In genomic region chr6:29800254-29800653, GRCh38 we compare ENCODE assay signal across 39 cellular contexts. TPM values are rescaled to one million over a fixed set of nuclear protein-coding genes. Genes with fewer than 3 reads are reported as not detected.
"Had no signal": no experiment of that assay in that cellular context is flagged by ENCODE, and none has a peak within 500 bp of the region (broad histone marks: within the 10 kb centered on the region; RNA-seq: fewer than 3 reads in every experiment).

No MANE protein-coding gene starts in this region.

- H3K4me1 Mint-ChIP-seq: activated naive CD4-positive, alpha-beta T cell treated with anti-CD3 and anti-CD28 coated beads, Interleukin-2, amount 50 U/mL, for 24 hours; activated naive CD8-positive, alpha-beta T cell treated with anti-CD3 and anti-CD28 coated beads for 36 hours; activated naive CD8-positive, alpha-beta T cell treated with anti-CD3 and anti-CD28 coated beads, Interleukin-2, amount 10 ng/mL, durations not matched to agents 7 days and 5 days; activated naive CD8-positive, alpha-beta T cell treated with anti-CD3 and anti-CD28 coated beads, Interleukin-2, amount 50 U/mL, for 24 hours; activated T-helper 17 cell treated with anti-CD3 and anti-CD28 coated beads, Interleukin-2, amount 50 U/mL, for 72 hours; brain; central memory CD8-positive, alpha-beta T cell had no signal

- H3K9me3 Mint-ChIP-seq: activated naive CD4-positive, alpha-beta T cell treated with anti-CD3 and anti-CD28 coated beads for 36 hours; activated naive CD4-positive, alpha-beta T cell treated with anti-CD3 and anti-CD28 coated beads, Interleukin-2, amount 50 U/mL, for 24 hours; activated naive CD4-positive, alpha-beta T cell treated with anti-CD3 and anti-CD28 coated beads, Interleukin-2, amount 50 U/mL, for 72 hours; activated naive CD8-positive, alpha-beta T cell treated with anti-CD3 and anti-CD28 coated beads for 36 hours; activated naive CD8-positive, alpha-beta T cell treated with anti-CD3 and anti-CD28 coated beads, Interleukin-2, amount 10 ng/mL, durations not matched to agents 7 days and 5 days; activated naive CD8-positive, alpha-beta T cell treated with anti-CD3 and anti-CD28 coated beads, Interleukin-2, amount 50 U/mL, for 24 hours; activated T-cell treated with anti-CD3 and anti-CD28 coated beads, Interleukin-2, amount 50 U/mL, for 24 hours; activated T-cell treated with anti-CD3 and anti-CD28 coated beads, Interleukin-2, amount 50 U/mL, for 4 hours; activated T-cell treated with anti-CD3 and anti-CD28 coated beads, Interleukin-2, amount 50 U/mL, for 72 hours; activated T-helper 1 cell treated with anti-CD3 and anti-CD28 coated beads, Interleukin-12 subunit alpha, Interleukin-12 subunit beta, Interleukin-2, Interleukin-4 antibody, amounts not matched to agents 30 ng/mL and 10 ng/mL and 1 ng/mL, durations not matched to agents 14 hours and 24 hours and 36 hours; activated T-helper 17 cell treated with anti-CD3 and anti-CD28 coated beads, Interleukin-2, amount 50 U/mL, for 72 hours; activated T-helper 2 cell treated with anti-CD3 and anti-CD28 coated beads, Interferon-gamma antibody, Interleukin-2, Interleukin-4, amounts not matched to agents 10 μg/mL and 5 μg/mL and 100 μg/mL, durations not matched to agents 14 hours and 24 hours and 36 hours; brain; central memory CD8-positive, alpha-beta T cell had no signal

- H3K27me3 ChIP-seq: adrenal gland, ascending aorta, body of pancreas, breast epithelium had no signal

- H3K9me3 ChIP-seq: adrenal gland, ascending aorta, body of pancreas, breast epithelium had no signal

- H3K27ac Mint-ChIP-seq: activated naive CD4-positive, alpha-beta T cell treated with anti-CD3 and anti-CD28 coated beads for 36 hours; activated naive CD4-positive, alpha-beta T cell treated with anti-CD3 and anti-CD28 coated beads, Interleukin-2, amount 50 U/mL, for 24 hours; activated naive CD4-positive, alpha-beta T cell treated with anti-CD3 and anti-CD28 coated beads, Interleukin-2, amount 50 U/mL, for 72 hours; activated naive CD8-positive, alpha-beta T cell; activated naive CD8-positive, alpha-beta T cell treated with anti-CD3 and anti-CD28 coated beads for 36 hours; activated naive CD8-positive, alpha-beta T cell treated with anti-CD3 and anti-CD28 coated beads, Interleukin-2, amount 10 ng/mL, durations not matched to agents 7 days and 5 days; activated naive CD8-positive, alpha-beta T cell treated with anti-CD3 and anti-CD28 coated beads, Interleukin-2, amount 50 U/mL, for 24 hours; activated T-cell treated with anti-CD3 and anti-CD28 coated beads, Interleukin-2, amount 50 U/mL, for 24 hours; activated T-cell treated with anti-CD3 and anti-CD28 coated beads, Interleukin-2, amount 50 U/mL, for 72 hours; activated T-helper 1 cell treated with anti-CD3 and anti-CD28 coated beads, Interleukin-12 subunit alpha, Interleukin-12 subunit beta, Interleukin-2, Interleukin-4 antibody, amounts not matched to agents 30 ng/mL and 10 ng/mL and 1 ng/mL, durations not matched to agents 14 hours and 24 hours and 36 hours; activated T-helper 17 cell treated with anti-CD3 and anti-CD28 coated beads, Interleukin-2, amount 50 U/mL, for 72 hours; activated T-helper 2 cell treated with anti-CD3 and anti-CD28 coated beads, Interferon-gamma antibody, Interleukin-2, Interleukin-4, amounts not matched to agents 10 μg/mL and 5 μg/mL and 100 μg/mL, durations not matched to agents 14 hours and 24 hours and 36 hours; brain had no signal

- H3K4me3 Mint-ChIP-seq: activated naive CD4-positive, alpha-beta T cell treated with anti-CD3 and anti-CD28 coated beads for 36 hours; activated naive CD4-positive, alpha-beta T cell treated with anti-CD3 and anti-CD28 coated beads, Interleukin-2, amount 50 U/mL, for 24 hours; activated naive CD8-positive, alpha-beta T cell; activated naive CD8-positive, alpha-beta T cell treated with anti-CD3 and anti-CD28 coated beads for 36 hours; activated naive CD8-positive, alpha-beta T cell treated with anti-CD3 and anti-CD28 coated beads, Interleukin-2, amount 10 ng/mL, durations not matched to agents 7 days and 5 days; activated naive CD8-positive, alpha-beta T cell treated with anti-CD3 and anti-CD28 coated beads, Interleukin-2, amount 50 U/mL, for 24 hours; activated T-cell treated with anti-CD3 and anti-CD28 coated beads, Interleukin-2, amount 50 U/mL, for 24 hours; activated T-cell treated with anti-CD3 and anti-CD28 coated beads, Interleukin-2, amount 50 U/mL, for 4 hours; activated T-cell treated with anti-CD3 and anti-CD28 coated beads, Interleukin-2, amount 50 U/mL, for 72 hours; activated T-helper 1 cell treated with anti-CD3 and anti-CD28 coated beads, Interleukin-12 subunit alpha, Interleukin-12 subunit beta, Interleukin-2, Interleukin-4 antibody, amounts not matched to agents 30 ng/mL and 10 ng/mL and 1 ng/mL, durations not matched to agents 14 hours and 24 hours and 36 hours; activated T-helper 17 cell treated with anti-CD3 and anti-CD28 coated beads, Interleukin-2, amount 50 U/mL, for 72 hours; brain; central memory CD8-positive, alpha-beta T cell had no signal

- H3K4me1 ChIP-seq: ascending aorta, body of pancreas, breast epithelium had no signal

- H3K4me3 ChIP-seq: adrenal gland, ascending aorta, body of pancreas, breast epithelium, cardiac muscle cell had no signal

- H3K27ac ChIP-seq: adrenal gland, ascending aorta, body of pancreas, brain microvascular endothelial cell, breast epithelium, cardiac muscle cell had no signal

- DNase-seq: activated effector memory CD4-positive, alpha-beta T cell treated with anti-CD3 and anti-CD28 coated beads, Interleukin-2, amount 50 U/mL, for 16 hours; activated effector memory CD4-positive, alpha-beta T cell treated with Interleukin-2 at 50 U/mL for 16 hours; activated gamma-delta T cell; activated gamma-delta T cell treated with Interleukin-2 at 50 U/mL for 16 hours; activated naive CD4-positive, alpha-beta T cell; activated naive CD4-positive, alpha-beta T cell treated with anti-CD3 and anti-CD28 coated beads for 36 hours; activated naive CD4-positive, alpha-beta T cell treated with anti-CD3 and anti-CD28 coated beads, Interleukin-2, amount 50 U/mL, for 16 hours; activated naive CD4-positive, alpha-beta T cell treated with Interleukin-2 at 50 U/mL for 16 hours; activated naive CD8-positive, alpha-beta T cell treated with anti-CD3 and anti-CD28 coated beads for 36 hours; activated naive CD8-positive, alpha-beta T cell treated with anti-CD3 and anti-CD28 coated beads, Interleukin-2, amount 10 ng/mL, durations not matched to agents 7 days and 5 days; activated naive CD8-positive, alpha-beta T cell treated with anti-CD3 and anti-CD28 coated beads, Interleukin-2, amount 50 U/mL, for 24 hours; activated T-cell treated with anti-CD3 and anti-CD28 coated beads for 4 hours; activated T-cell treated with anti-CD3 and anti-CD28 coated beads, Interleukin-2, amount 50 U/mL, for 1 hour; activated T-cell treated with anti-CD3 and anti-CD28 coated beads, Interleukin-2, amount 50 U/mL, for 24 hours; activated T-cell treated with anti-CD3 and anti-CD28 coated beads, Interleukin-2, amount 50 U/mL, for 4 hours; activated T-cell treated with anti-CD3 and anti-CD28 coated beads, Interleukin-2, amount 50 U/mL, for 48 hours; activated T-cell treated with anti-CD3 and anti-CD28 coated beads, Interleukin-2, amount 50 U/mL, for 72 hours; adrenal gland; amniotic stem cell; amygdala; anterior cingulate cortex; aorta; body of pancreas; brain microvascular endothelial cell; caudate nucleus; central memory CD4-positive, alpha-beta T cell; cerebellar nuclear complex had no signal

- H3K36me3 ChIP-seq: adrenal gland, ascending aorta, brain microvascular endothelial cell, breast epithelium, cardiac muscle cell had no signal

- H3K36me3 Mint-ChIP-seq: activated naive CD4-positive, alpha-beta T cell treated with anti-CD3 and anti-CD28 coated beads, Interleukin-2, amount 50 U/mL, for 24 hours; activated naive CD4-positive, alpha-beta T cell treated with anti-CD3 and anti-CD28 coated beads, Interleukin-2, amount 50 U/mL, for 72 hours; activated naive CD8-positive, alpha-beta T cell; activated naive CD8-positive, alpha-beta T cell treated with anti-CD3 and anti-CD28 coated beads for 36 hours; activated naive CD8-positive, alpha-beta T cell treated with anti-CD3 and anti-CD28 coated beads, Interleukin-2, amount 10 ng/mL, durations not matched to agents 7 days and 5 days; brain had no signal

RNA-seq across cellular contexts. Expression of gene HLA-G, which starts 27.4 kb away (rescaled TPM):
- total RNA-seq: ascending aorta, breast epithelium, cardiac muscle cell, cerebellum had no signal
- polyA plus RNA-seq: adrenal gland had no signal
